ENCODE assay signal across 30 cellular contexts in genomic region chr2:1899396-1899730, GRCh38.
"Had no signal": no experiment of that assay in that cellular context is flagged by ENCODE, and none has a peak within 500 bp of the region (broad histone marks: within the 10 kb centered on the region; RNA-seq: fewer than 3 reads in every experiment).

No MANE protein-coding gene starts in this region.

- H3K27ac ChIP-seq: coronary artery, esophagus muscularis mucosa, foreskin keratinocyte, gastrocnemius medialis, heart right ventricle, hepatocyte had no signal

- H3K27ac Mint-ChIP-seq: activated CD4-positive, alpha-beta memory T cell treated with anti-CD3 and anti-CD28 coated beads for 36 hours; activated CD4-positive, alpha-beta T cell treated with anti-CD3 and anti-CD28 coated beads for 36 hours; activated CD4-positive, alpha-beta T cell treated with anti-CD3 and anti-CD28 coated beads, Interleukin-2, amount 10 ng/mL, durations not matched to agents 24 days and 14 days; activated CD8-positive, alpha-beta memory T cell treated with anti-CD3 and anti-CD28 coated beads, Interleukin-2, amount 10 ng/mL, durations not matched to agents 7 days and 5 days; activated CD8-positive, alpha-beta T cell treated with anti-CD3 and anti-CD28 coated beads, Interleukin-2, amount 10 ng/mL, durations not matched to agents 7 days and 5 days; activated naive CD4-positive, alpha-beta T cell treated with anti-CD3 and anti-CD28 coated beads, Interleukin-2, amount 10 ng/mL, durations not matched to agents 7 days and 5 days; activated naive CD4-positive, alpha-beta T cell treated with anti-CD3 and anti-CD28 coated beads, Interleukin-2, amount 50 U/mL, for 72 hours; activated naive CD8-positive, alpha-beta T cell treated with anti-CD3 and anti-CD28 coated beads, Interleukin-2, amount 10 ng/mL, durations not matched to agents 7 days and 5 days; activated T-cell treated with anti-CD3 and anti-CD28 coated beads, Interleukin-2, amount 50 U/mL, for 24 hours; activated T-cell treated with anti-CD3 and anti-CD28 coated beads, Interleukin-2, amount 50 U/mL, for 72 hours; dendritic cell treated with granulocyte-macrophage colony-stimulating factor and Interleukin-4, amounts not matched to agents 40 ng/mL and 50 ng/mL, for 4 days had no signal

- H3K9me3 ChIP-seq: esophagus muscularis mucosa, gastrocnemius medialis had no signal

- ATAC-seq: activated CD4-positive, alpha-beta T cell treated with anti-CD3 and anti-CD28 coated beads for 36 hours; activated CD8-positive, alpha-beta memory T cell treated with anti-CD3 and anti-CD28 coated beads, Interleukin-2, amount 10 ng/mL, durations not matched to agents 7 days and 5 days; activated CD8-positive, alpha-beta T cell treated with anti-CD3 and anti-CD28 coated beads, Interleukin-2, amount 10 ng/mL, durations not matched to agents 7 days and 5 days; activated naive CD4-positive, alpha-beta T cell treated with anti-CD3 and anti-CD28 coated beads, Interleukin-2, amount 50 U/mL, for 72 hours; activated T-cell treated with anti-CD3 and anti-CD28 coated beads, Interleukin-2, amount 50 U/mL, for 72 hours; foreskin keratinocyte; gastrocnemius medialis; heart right ventricle had no signal

- H3K36me3 Mint-ChIP-seq: activated CD4-positive, alpha-beta memory T cell treated with anti-CD3 and anti-CD28 coated beads for 36 hours; activated CD8-positive, alpha-beta memory T cell treated with anti-CD3 and anti-CD28 coated beads, Interleukin-2, amount 10 ng/mL, durations not matched to agents 7 days and 5 days; activated naive CD4-positive, alpha-beta T cell treated with anti-CD3 and anti-CD28 coated beads, Interleukin-2, amount 10 ng/mL, durations not matched to agents 7 days and 5 days; activated naive CD4-positive, alpha-beta T cell treated with anti-CD3 and anti-CD28 coated beads, Interleukin-2, amount 50 U/mL, for 72 hours; activated naive CD8-positive, alpha-beta T cell treated with anti-CD3 and anti-CD28 coated beads, Interleukin-2, amount 10 ng/mL, durations not matched to agents 7 days and 5 days had no signal

- H3K4me3 Mint-ChIP-seq: activated CD4-positive, alpha-beta memory T cell treated with anti-CD3 and anti-CD28 coated beads for 36 hours; activated CD4-positive, alpha-beta T cell treated with anti-CD3 and anti-CD28 coated beads for 36 hours; activated CD4-positive, alpha-beta T cell treated with anti-CD3 and anti-CD28 coated beads, Interleukin-2, amount 10 ng/mL, durations not matched to agents 24 days and 14 days; activated CD8-positive, alpha-beta memory T cell treated with anti-CD3 and anti-CD28 coated beads, Interleukin-2, amount 10 ng/mL, durations not matched to agents 7 days and 5 days; activated CD8-positive, alpha-beta T cell treated with anti-CD3 and anti-CD28 coated beads, Interleukin-2, amount 10 ng/mL, durations not matched to agents 7 days and 5 days; activated naive CD4-positive, alpha-beta T cell treated with anti-CD3 and anti-CD28 coated beads, Interleukin-2, amount 10 ng/mL, durations not matched to agents 7 days and 5 days; activated naive CD8-positive, alpha-beta T cell treated with anti-CD3 and anti-CD28 coated beads, Interleukin-2, amount 10 ng/mL, durations not matched to agents 7 days and 5 days; activated T-cell treated with anti-CD3 and anti-CD28 coated beads, Interleukin-2, amount 50 U/mL, for 24 hours; activated T-cell treated with anti-CD3 and anti-CD28 coated beads, Interleukin-2, amount 50 U/mL, for 72 hours; dendritic cell treated with granulocyte-macrophage colony-stimulating factor and Interleukin-4, amounts not matched to agents 40 ng/mL and 50 ng/mL, for 4 days had no signal

- H3K27me3 ChIP-seq: foreskin keratinocyte, gastrocnemius medialis, hepatocyte had no signal

- H3K4me3 ChIP-seq: coronary artery, dorsolateral prefrontal cortex, esophagus muscularis mucosa, gastrocnemius medialis, heart right ventricle, hepatocyte had no signal

- H3K9me3 Mint-ChIP-seq: activated CD4-positive, alpha-beta memory T cell treated with anti-CD3 and anti-CD28 coated beads for 36 hours; activated CD4-positive, alpha-beta T cell treated with anti-CD3 and anti-CD28 coated beads, Interleukin-2, amount 10 ng/mL, durations not matched to agents 24 days and 14 days; activated naive CD4-positive, alpha-beta T cell treated with anti-CD3 and anti-CD28 coated beads, Interleukin-2, amount 10 ng/mL, durations not matched to agents 7 days and 5 days; activated naive CD4-positive, alpha-beta T cell treated with anti-CD3 and anti-CD28 coated beads, Interleukin-2, amount 50 U/mL, for 72 hours; activated naive CD8-positive, alpha-beta T cell treated with anti-CD3 and anti-CD28 coated beads, Interleukin-2, amount 10 ng/mL, durations not matched to agents 7 days and 5 days; activated T-cell treated with anti-CD3 and anti-CD28 coated beads, Interleukin-2, amount 50 U/mL, for 24 hours; activated T-cell treated with anti-CD3 and anti-CD28 coated beads, Interleukin-2, amount 50 U/mL, for 72 hours; dendritic cell treated with granulocyte-macrophage colony-stimulating factor and Interleukin-4, amounts not matched to agents 40 ng/mL and 50 ng/mL, for 4 days had no signal

- H3K27me3 Mint-ChIP-seq: activated CD4-positive, alpha-beta memory T cell treated with anti-CD3 and anti-CD28 coated beads for 36 hours; activated CD4-positive, alpha-beta T cell treated with anti-CD3 and anti-CD28 coated beads, Interleukin-2, amount 10 ng/mL, durations not matched to agents 24 days and 14 days; activated CD8-positive, alpha-beta memory T cell treated with anti-CD3 and anti-CD28 coated beads, Interleukin-2, amount 10 ng/mL, durations not matched to agents 7 days and 5 days; activated naive CD4-positive, alpha-beta T cell treated with anti-CD3 and anti-CD28 coated beads, Interleukin-2, amount 10 ng/mL, durations not matched to agents 7 days and 5 days; activated T-cell treated with anti-CD3 and anti-CD28 coated beads, Interleukin-2, amount 50 U/mL, for 24 hours had no signal

- H3K4me1 ChIP-seq: esophagus muscularis mucosa, foreskin keratinocyte, gastrocnemius medialis, heart right ventricle had no signal

- DNase-seq: activated CD4-positive, alpha-beta memory T cell treated with anti-CD3 and anti-CD28 coated beads for 36 hours; activated CD4-positive, alpha-beta T cell treated with anti-CD3 and anti-CD28 coated beads for 36 hours; activated CD4-positive, alpha-beta T cell treated with anti-CD3 and anti-CD28 coated beads, Interleukin-2, amount 10 ng/mL, durations not matched to agents 24 days and 14 days; activated CD4-positive, CD25-positive, alpha-beta regulatory T cell; activated CD4-positive, CD25-positive, alpha-beta regulatory T cell treated with anti-CD3 and anti-CD28 coated beads, Interleukin-2, amount 50 U/mL, for 72 hours; activated CD8-positive, alpha-beta memory T cell treated with anti-CD3 and anti-CD28 coated beads, Interleukin-2, amount 50 U/mL, for 48 hours; activated CD8-positive, alpha-beta T cell treated with anti-CD3 and anti-CD28 coated beads, Interleukin-2, amount 10 ng/mL, durations not matched to agents 7 days and 5 days; activated gamma-delta T cell; activated naive CD4-positive, alpha-beta T cell; activated naive CD4-positive, alpha-beta T cell treated with anti-CD3 and anti-CD28 coated beads, Interleukin-2, amount 10 ng/mL, durations not matched to agents 7 days and 5 days; activated naive CD8-positive, alpha-beta T cell treated with anti-CD3 and anti-CD28 coated beads, Interleukin-2, amount 10 ng/mL, durations not matched to agents 7 days and 5 days; activated T-cell treated with anti-CD3 and anti-CD28 coated beads for 4 hours; activated T-cell treated with anti-CD3 and anti-CD28 coated beads, Interleukin-2, amount 50 U/mL, for 24 hours; activated T-cell treated with anti-CD3 and anti-CD28 coated beads, Interleukin-2, amount 50 U/mL, for 72 hours; caudate nucleus; cerebellar nuclear complex; dorsolateral prefrontal cortex; effector memory CD4-positive, alpha-beta T cell; erythroblast; foreskin keratinocyte; gastrocnemius medialis; heart right ventricle; T-helper 2 cell had no signal

- H3K36me3 ChIP-seq: esophagus muscularis mucosa, gastrocnemius medialis, heart right ventricle had no signal

- FAIRE-seq: astrocyte had no signal

- H3K4me1 Mint-ChIP-seq: activated CD4-positive, alpha-beta T cell treated with anti-CD3 and anti-CD28 coated beads for 36 hours; activated CD4-positive, alpha-beta T cell treated with anti-CD3 and anti-CD28 coated beads, Interleukin-2, amount 10 ng/mL, durations not matched to agents 24 days and 14 days; activated CD8-positive, alpha-beta memory T cell treated with anti-CD3 and anti-CD28 coated beads, Interleukin-2, amount 10 ng/mL, durations not matched to agents 7 days and 5 days; activated naive CD4-positive, alpha-beta T cell treated with anti-CD3 and anti-CD28 coated beads, Interleukin-2, amount 10 ng/mL, durations not matched to agents 7 days and 5 days; activated naive CD8-positive, alpha-beta T cell treated with anti-CD3 and anti-CD28 coated beads, Interleukin-2, amount 10 ng/mL, durations not matched to agents 7 days and 5 days had no signal
